ENCODE assay signal across 27 cellular contexts in the genomic region with DNA sequence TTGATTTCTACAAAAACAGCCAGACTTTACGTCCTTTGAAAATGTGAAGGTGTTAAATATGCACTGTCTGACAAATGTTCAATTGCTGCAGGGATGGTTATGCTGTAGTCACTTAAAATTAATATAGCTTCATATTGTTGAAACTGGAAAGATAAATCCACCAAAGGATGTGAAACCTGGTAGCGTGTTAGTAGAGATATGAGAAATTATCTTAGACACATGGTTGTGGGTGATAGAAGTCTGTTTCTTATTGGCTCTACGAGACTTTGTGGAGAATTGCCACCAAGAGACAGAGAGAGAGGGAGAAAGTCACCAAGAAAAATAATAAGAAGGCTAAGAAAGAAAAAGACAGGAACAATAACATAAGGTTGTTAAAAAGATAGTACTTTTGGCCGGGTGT.
"Had no signal": no experiment of that assay in that cellular context is flagged by ENCODE, and none has a peak within 500 bp of the region (broad histone marks: within the 10 kb centered on the region; RNA-seq: fewer than 3 reads in every experiment).

No MANE protein-coding gene starts in this region.

- H3K27ac ChIP-seq: dorsolateral prefrontal cortex, gastrocnemius medialis, hepatocyte, left lung, ovary, psoas muscle, skin epidermis, spleen, testis, tibial nerve, upper lobe of left lung had no signal

- H3K36me3 ChIP-seq: gastrocnemius medialis, left lung, ovary, spleen, upper lobe of left lung had no signal

- DNase-seq: dorsolateral prefrontal cortex; effector CD4-positive, alpha-beta T cell; foreskin fibroblast; gastrocnemius medialis; head of caudate nucleus; left cardiac atrium; left lung; mesenchymal stem cell; mucosa of descending colon; naive B cell; nephron progenitor cell; occipital lobe; ovary; posterior cingulate gyrus; psoas muscle; right cardiac atrium; spleen; stimulated activated CD4-positive, alpha-beta T cell treated with anti-CD3 and anti-CD28 coated beads, Interleukin-4, amount 100 ng/mL, for 4 hours; stimulated activated naive CD8-positive, alpha-beta T cell treated with anti-CD3 and anti-CD28 coated beads, Interleukin-15, Interleukin-2, amounts not matched to agents 100 U/mL and 50 U/mL, for 24 hours; substantia nigra; testis; upper lobe of left lung had no signal

- H3K4me1 ChIP-seq: testis had no signal

- H3K9me3 ChIP-seq: gastrocnemius medialis, mucosa of descending colon, ovary, psoas muscle, testis, tibial nerve, upper lobe of left lung had no signal

- ATAC-seq: esophagus mucosa; gastrocnemius medialis; left cardiac atrium; left lung; mucosa of descending colon; psoas muscle; right cardiac atrium; stimulated activated memory B cell treated with anti-CD40 and anti-IgM and Interleukin-4, amounts not matched to agents 10 μg/mL and 1 μg/mL and 100 μg/mL, for 72 hours; stimulated activated naive CD8-positive, alpha-beta T cell treated with anti-CD3 and anti-CD28 coated beads, Interleukin-15, Interleukin-2, amounts not matched to agents 100 U/mL and 50 U/mL, for 24 hours had no signal

- H3K4me3 ChIP-seq: dorsolateral prefrontal cortex, gastrocnemius medialis, hepatocyte, left lung, mucosa of descending colon, ovary, psoas muscle, skin epidermis, spleen, testis, tibial nerve, upper lobe of left lung had no signal

- H3K27me3 ChIP-seq: dorsolateral prefrontal cortex, gastrocnemius medialis, hepatocyte, left lung, ovary, spleen, testis, tibial nerve, upper lobe of left lung had no signal
